In the genomic region with DNA sequence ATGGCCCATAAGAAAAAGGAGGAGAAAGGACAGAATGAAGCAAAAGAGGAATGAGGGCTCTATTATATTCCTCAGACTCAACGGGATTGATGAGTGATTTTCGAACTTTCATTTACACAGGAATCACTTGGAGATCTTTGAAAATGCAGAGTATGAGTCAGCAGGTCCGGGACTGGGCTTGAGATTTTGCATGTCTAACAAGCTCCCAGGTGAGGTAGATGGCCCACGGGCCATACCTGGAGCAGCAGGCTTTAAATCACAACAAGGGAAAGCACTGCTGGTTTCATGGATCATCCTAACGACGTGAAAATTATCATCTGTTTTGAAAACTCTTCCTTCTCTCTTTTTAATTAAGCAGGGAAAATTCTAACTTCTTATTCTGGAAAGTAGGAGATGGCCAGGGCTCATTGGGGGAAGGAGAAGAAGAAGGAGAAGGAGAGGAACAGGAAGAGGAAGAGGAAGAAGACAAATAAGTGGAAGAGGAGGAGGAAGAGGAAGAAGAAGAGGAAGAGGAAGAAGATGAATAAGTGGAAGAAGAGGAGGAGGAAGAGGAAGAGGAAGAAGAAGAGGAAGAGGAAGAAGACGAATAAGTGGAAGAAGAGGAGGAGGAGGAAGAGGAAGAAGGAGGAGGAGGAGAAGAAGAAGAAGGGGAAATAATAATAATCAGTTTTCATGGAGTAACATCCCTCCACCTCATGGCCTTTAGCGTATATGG, we compare ENCODE assay signal across 24 cellular contexts.
"Had no signal": no experiment of that assay in that cellular context is flagged by ENCODE, and none has a peak within 500 bp of the region (broad histone marks: within the 10 kb centered on the region; RNA-seq: fewer than 3 reads in every experiment).

No MANE protein-coding gene starts in this region.

- H3K9me3 Mint-ChIP-seq: effector memory CD8-positive, alpha-beta T cell; mesothelial cell of epicardium; natural killer cell treated with Interleukin-12 subunit alpha and Interleukin-12 subunit beta and Interleukin-15 and Interleukin-18, amount 100 ng/mL, for 72 hours; neural crest cell; type B pancreatic cell had no signal

- H3K4me3 ChIP-seq: coronary artery, lung, mucosa of descending colon, prostate gland, sigmoid colon, spleen, testis, tibial artery had no signal

- H3K27ac ChIP-seq: coronary artery, parathyroid adenoma, prostate gland, sigmoid colon, spleen, testis, tibial artery had no signal

- H3K4me1 ChIP-seq: prostate gland had no signal

- DNase-seq: effector memory CD8-positive, alpha-beta T cell; head of caudate nucleus; kidney; mucosa of descending colon; naive B cell; right cardiac atrium; sigmoid colon; spleen; stimulated activated CD4-positive, alpha-beta T cell treated with anti-CD3 and anti-CD28 coated beads, Interleukin-4, amount 100 ng/mL, for 4 hours; stimulated activated naive CD8-positive, alpha-beta T cell treated with anti-CD3 and anti-CD28 coated beads, Interleukin-15, Interleukin-2, amounts not matched to agents 100 U/mL and 50 U/mL, for 24 hours; substantia nigra; testis; tibial artery had no signal

- H3K79me2 ChIP-seq: parathyroid adenoma had no signal

- H3K27me3 ChIP-seq: sigmoid colon, testis, tibial artery had no signal

- H3K9ac ChIP-seq: parathyroid adenoma had no signal

- H3K27ac Mint-ChIP-seq: memory B cell; mesothelial cell of epicardium; natural killer cell treated with Interleukin-12 subunit alpha and Interleukin-12 subunit beta and Interleukin-15 and Interleukin-18, amount 100 ng/mL, for 72 hours; stimulated activated memory B cell treated with anti-CD40 and anti-IgM and Interleukin-4, amounts not matched to agents 10 μg/mL and 1 μg/mL and 100 μg/mL, for 72 hours had no signal

- ATAC-seq: effector memory CD8-positive, alpha-beta T cell; left lobe of liver; mucosa of descending colon; natural killer cell treated with Interleukin-12 subunit alpha and Interleukin-12 subunit beta and Interleukin-15 and Interleukin-18, amount 100 ng/mL, for 72 hours; right cardiac atrium; stimulated activated memory B cell treated with anti-CD40 and anti-IgM and Interleukin-4, amounts not matched to agents 10 μg/mL and 1 μg/mL and 100 μg/mL, for 72 hours; stimulated activated naive CD8-positive, alpha-beta T cell treated with anti-CD3 and anti-CD28 coated beads, Interleukin-15, Interleukin-2, amounts not matched to agents 100 U/mL and 50 U/mL, for 24 hours had no signal

- H3K9me3 ChIP-seq: mucosa of descending colon, prostate gland, sigmoid colon, spleen, testis, tibial artery had no signal

- H3K36me3 Mint-ChIP-seq: memory B cell; mesothelial cell of epicardium; natural killer cell treated with Interleukin-12 subunit alpha and Interleukin-12 subunit beta and Interleukin-15 and Interleukin-18, amount 100 ng/mL, for 72 hours; stimulated activated memory B cell treated with anti-CD40 and anti-IgM and Interleukin-4, amounts not matched to agents 10 μg/mL and 1 μg/mL and 100 μg/mL, for 72 hours; type B pancreatic cell had no signal

- H3K36me3 ChIP-seq: prostate gland, sigmoid colon, spleen, tibial artery had no signal

- H3K4me3 Mint-ChIP-seq: effector memory CD8-positive, alpha-beta T cell; memory B cell; mesothelial cell of epicardium; natural killer cell treated with Interleukin-12 subunit alpha and Interleukin-12 subunit beta and Interleukin-15 and Interleukin-18, amount 100 ng/mL, for 72 hours; stimulated activated memory B cell treated with anti-CD40 and anti-IgM and Interleukin-4, amounts not matched to agents 10 μg/mL and 1 μg/mL and 100 μg/mL, for 72 hours; type B pancreatic cell had no signal
